Comparison of ENCODE assay signal across 8 cellular contexts in genomic region chr10:77392236-77392721, GRCh38.
DNase-seq lines count a peak whose midpoint lies in the region; ATAC-seq and TF ChIP-seq lines count a peak whose summit lies in the region.

No MANE protein-coding gene starts in this region.

- no peak for TF ChIP-seq CTCF in BE2C (IDR thresholded peaks at IDR 0.05; ENCODE audit: low read depth, low read length)
- no peak for TF ChIP-seq CTCF in osteoblast (IDR thresholded peaks at IDR 0.05; ENCODE audit: extremely low read depth, low read depth, low read length)

- H3K27ac ChIP-seq in osteoblast (ENCODE audit: low read depth, low read length) = peak overlapping the region; percentile 74

- no peaks in the 10 kb centered on the region for H4K20me1 ChIP-seq in osteoblast (ENCODE audit: insufficient read depth, low read length)

- peaks cover 15% of the 10 kb centered on the region for H3K79me2 ChIP-seq in osteoblast (ENCODE audit: insufficient read depth, low read length)

- H3K4me3 ChIP-seq in BE2C (ENCODE audit: low read depth, low read length) = no peak overlapping the region
- H3K4me3 ChIP-seq in osteoblast (ENCODE audit: insufficient read depth, low read length) = peak overlapping the region; percentile 33

- H3K4me1 ChIP-seq in BE2C = peaks cover 69% of the 10 kb centered on the region
- peaks cover 42% of the 10 kb centered on the region for H3K4me1 ChIP-seq in osteoblast (ENCODE audit: insufficient read depth, low read length)

- no peak overlapping the region for H2AFZ ChIP-seq in osteoblast (ENCODE audit: low read length)

- no peak for ATAC-seq in GM18517 (IDR thresholded peaks at IDR 0.05; ENCODE audit: unreplicated experiment)

- H3K36me3 ChIP-seq in BE2C (no peaks in the 10 kb centered on the region), osteoblast (ENCODE audit: insufficient read depth, low read length) (no peaks in the 10 kb centered on the region)

- H3K4me2 ChIP-seq in osteoblast (ENCODE audit: insufficient read depth, low read length) = peak overlapping the region; percentile 75

- DNase-seq in BE2C (peak; percentile 30), M059J (ENCODE audit: low read depth) (peak; percentile 80), dermis blood vessel endothelial cell (peak; percentile 61), osteoblast (ENCODE audit: insufficient read length, low spot score, missing footprints) (no peak), globus pallidus (ENCODE audit: low spot score) (no peak), midbrain (lab: John Stamatoyannopoulos, UW) (no peak)
- no peak for DNase-seq in activated CD4-positive, alpha-beta T cell treated with anti-CD3 and anti-CD28 coated beads, Interleukin-2, amount 50 U/mL, for 4 hours

- no peaks in the 10 kb centered on the region for H3K27me3 ChIP-seq in BE2C
- H3K27me3 ChIP-seq in osteoblast (ENCODE audit: insufficient read depth, low read length) = no peaks in the 10 kb centered on the region

- H3K9me3 ChIP-seq in BE2C = no peaks in the 10 kb centered on the region
- no peaks in the 10 kb centered on the region for H3K9me3 ChIP-seq in osteoblast (ENCODE audit: low read depth, low read length)

Comparison
In these comparisons a context has a peak if more than half of its experiments do, and no peak if none do; other contexts are left out.
1. DNase-seq: peak in BE2C (single experiment), M059J (single experiment) and dermis blood vessel endothelial cell (single experiment); none in osteoblast (single experiment), activated CD4-positive, alpha-beta T cell treated with anti-CD3 and anti-CD28 coated beads, Interleukin-2, amount 50 U/mL, for 4 hours (0 of 2), globus pallidus (single experiment) and midbrain (single experiment).